Comparison of ENCODE assay signal across 24 cellular contexts in the genomic region with DNA sequence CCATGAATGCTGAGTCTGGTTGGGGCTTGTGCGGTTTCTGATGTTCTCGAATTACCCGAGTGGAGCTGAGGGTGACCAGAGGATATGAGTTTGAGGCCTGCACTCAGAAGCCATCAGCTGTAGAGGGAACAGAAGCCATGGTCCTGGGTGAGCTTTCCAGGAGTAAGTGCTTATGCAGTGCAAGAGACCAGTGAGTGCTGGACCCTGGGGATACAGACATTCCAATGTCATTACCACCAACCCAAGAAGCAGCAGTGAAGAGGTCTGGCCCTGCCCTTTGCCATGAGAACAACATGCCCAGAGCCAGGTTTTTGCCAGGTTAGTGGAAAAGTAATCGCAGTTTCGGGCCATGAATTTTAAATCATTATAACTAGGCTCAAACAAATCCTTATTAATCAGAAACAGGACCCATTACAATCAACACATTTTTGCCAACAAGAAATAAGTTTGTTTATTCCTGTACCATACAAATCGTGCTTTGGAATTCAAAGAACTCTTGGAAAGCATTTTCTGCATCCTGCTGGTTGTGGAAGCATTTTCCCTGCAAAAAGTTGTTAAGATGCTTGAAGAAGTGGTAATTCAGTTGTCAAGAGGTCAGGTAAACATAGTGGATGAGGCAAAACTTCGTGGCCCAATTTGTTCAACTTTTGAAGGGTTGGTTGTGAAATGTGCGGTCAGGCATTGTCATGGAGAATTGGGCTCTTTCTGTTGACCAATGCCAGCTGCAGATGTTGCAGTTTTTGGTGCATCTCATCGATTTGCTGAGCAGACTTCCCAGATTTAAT.
A peak's percentile ranks its signal among the peaks of the same experiment; 100 is the strongest.
DNase-seq lines count a peak whose midpoint lies in the region; ATAC-seq and TF ChIP-seq lines count a peak whose summit lies in the region.
"Had no signal": no experiment of that assay in that cellular context is flagged by ENCODE, and none has a peak within 500 bp of the region (broad histone marks: within the 10 kb centered on the region; RNA-seq: fewer than 3 reads in every experiment).

No MANE protein-coding gene starts in this region.

- no peak overlapping the region for H3K4me3 ChIP-seq in epithelial cell of esophagus (ENCODE audit: low read length)
- H3K4me3 ChIP-seq: body of pancreas, esophagus muscularis mucosa, hepatocyte, Peyer's patch, tibial nerve had no signal

- no peak for TF ChIP-seq CTCF in epithelial cell of esophagus (IDR thresholded peaks at IDR 0.05; ENCODE audit: insufficient read depth, low read depth, low read length, missing control alignments)

- DNase-seq in AG08396 (ENCODE audit: low spot score) (peak; percentile 59), LHCN-M2 (ENCODE audit: low read depth) (peak; percentile 31), epithelial cell of esophagus (ENCODE audit: low read depth) (peak; percentile 46), myocyte (ENCODE audit: low read depth) (peak; percentile 22), OCI-M2 (lab: John Stamatoyannopoulos, UW; ENCODE audit: unreplicated experiment) (no peak), SHP77 (lab: John Stamatoyannopoulos, UW) (no peak)
- DNase-seq: ACHN; activated CD4-positive, alpha-beta T cell treated with anti-CD3 and anti-CD28 coated beads, Interleukin-2, amount 50 U/mL, for 1 hour; activated naive CD4-positive, alpha-beta T cell treated with Interleukin-2 at 50 U/mL for 16 hours; body of pancreas; COR-L47; GDM1; kidney; midbrain; NCI-H2171; NCI-H774; Peyer's patch; stimulated activated CD4-positive, alpha-beta T cell treated with anti-CD3 and anti-CD28 coated beads, Interleukin-15, amount 100 ng/mL, for 24 hours; stimulated activated naive CD4-positive, alpha-beta T cell had no signal

- ATAC-seq in HG03565 (IDR thresholded peaks at IDR 0.05; ENCODE audit: unreplicated experiment), result no peak
- no peak for ATAC-seq in HG03439 (IDR thresholded peaks at IDR 0.05; ENCODE audit: unreplicated experiment)
- ATAC-seq: body of pancreas had no signal

Comparison
In these comparisons a context has a peak if more than half of its experiments do, and no peak if none do; other contexts are left out.
1. DNase-seq: peak in AG08396 (single experiment), LHCN-M2 (single experiment), epithelial cell of esophagus (single experiment) and myocyte (single experiment); none in OCI-M2 (single experiment) and SHP77 (0 of 2).